16 cellular contexts compared by ENCODE assay signal in the genomic region with DNA sequence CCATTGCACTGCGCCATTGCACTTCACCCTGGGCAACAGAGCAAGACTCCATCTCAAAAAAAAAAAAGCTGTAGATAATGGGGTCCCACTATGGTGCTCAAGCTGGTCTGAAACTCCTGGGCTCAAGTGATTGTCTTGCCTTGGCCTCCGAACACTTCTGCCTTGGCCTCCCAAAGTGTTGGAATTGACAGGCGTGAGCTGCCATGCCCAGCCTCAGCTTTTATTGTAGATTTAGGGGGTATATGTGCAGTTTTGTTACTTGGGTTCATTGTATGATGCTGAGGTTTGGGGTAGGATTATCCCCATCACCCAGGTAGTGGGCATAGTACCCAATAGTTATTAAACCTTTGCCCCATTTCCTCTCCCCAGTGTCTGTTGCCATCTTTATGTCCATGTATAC. TPM values are rescaled to one million over a fixed set of nuclear protein-coding genes. Genes with fewer than 3 reads are reported as not detected.
DNase-seq lines count a peak whose midpoint lies in the region; ATAC-seq and TF ChIP-seq lines count a peak whose summit lies in the region.
"Had no signal": no experiment of that assay in that cellular context is flagged by ENCODE, and none has a peak within 500 bp of the region (broad histone marks: within the 10 kb centered on the region; RNA-seq: fewer than 3 reads in every experiment).

No MANE protein-coding gene starts in this region.

- H3K9me3 ChIP-seq in MG63 (no peaks in the 10 kb centered on the region), skeletal muscle satellite cell (replicated peaks; ENCODE audit: low read length) (no peaks in the 10 kb centered on the region)
- H3K9me3 ChIP-seq: vagina had no signal

- H3K4me1 Mint-ChIP-seq in activated T-cell treated with anti-CD3 and anti-CD28 coated beads, Interleukin-2, amount 50 U/mL, for 24 hours (ENCODE audit: low read depth), result peaks cover 25% of the 10 kb centered on the region
- peaks cover 42% of the 10 kb centered on the region for H3K4me1 Mint-ChIP-seq in chondrocyte (ENCODE audit: low read depth)

- no peaks in the 10 kb centered on the region for H3K27me3 ChIP-seq in MG63
- no peaks in the 10 kb centered on the region for H3K27me3 ChIP-seq in skeletal muscle satellite cell (ENCODE audit: control insufficient read depth, insufficient read depth, low read length)
- H3K27me3 ChIP-seq: vagina had no signal

- peaks cover 80% of the 10 kb centered on the region for H3K36me3 Mint-ChIP-seq in activated T-cell treated with anti-CD3 and anti-CD28 coated beads, Interleukin-2, amount 50 U/mL, for 24 hours (ENCODE audit: low read depth)
- peaks cover 34% of the 10 kb centered on the region for H3K36me3 Mint-ChIP-seq in chondrocyte (ENCODE audit: low read depth)

- H3K4me3 ChIP-seq in MG63 (peak overlapping the region; percentile 91; the same call in 1 of the 2 replicates), skeletal muscle satellite cell (ENCODE audit: low read length) (no peak overlapping the region)
- H3K4me3 ChIP-seq: vagina had no signal

- no peak for ATAC-seq in HG02798 (IDR thresholded peaks at IDR 0.05; ENCODE audit: poor library complexity, unreplicated experiment)
- ATAC-seq: sciatic nerve had no signal

- H3K4me3 Mint-ChIP-seq in activated T-cell treated with anti-CD3 and anti-CD28 coated beads, Interleukin-2, amount 50 U/mL, for 24 hours, result peak overlapping the region; percentile 99
- peak overlapping the region; percentile 95 for H3K4me3 Mint-ChIP-seq in chondrocyte (ENCODE audit: unreplicated experiment)
- H3K4me3 Mint-ChIP-seq: dendritic cell treated with granulocyte-macrophage colony-stimulating factor and Interleukin-4, amounts not matched to agents 40 ng/mL and 50 ng/mL, for 4 days; memory B cell had no signal

- peak overlapping the region; percentile 95 for H3K4me2 ChIP-seq in skeletal muscle satellite cell (ENCODE audit: low read length)

- H3K9me3 Mint-ChIP-seq in activated T-cell treated with anti-CD3 and anti-CD28 coated beads, Interleukin-2, amount 50 U/mL, for 24 hours, result no peaks in the 10 kb centered on the region
- no peaks in the 10 kb centered on the region for H3K9me3 Mint-ChIP-seq in chondrocyte (ENCODE audit: low read depth)
- H3K9me3 Mint-ChIP-seq: dendritic cell treated with granulocyte-macrophage colony-stimulating factor and Interleukin-4, amounts not matched to agents 40 ng/mL and 50 ng/mL, for 4 days; memory B cell had no signal

- H3K9ac ChIP-seq in skeletal muscle satellite cell (ENCODE audit: low read depth, low read length), result no peak overlapping the region

- no peaks in the 10 kb centered on the region for H3K27me3 Mint-ChIP-seq in activated T-cell treated with anti-CD3 and anti-CD28 coated beads, Interleukin-2, amount 50 U/mL, for 24 hours
- H3K27me3 Mint-ChIP-seq in chondrocyte (ENCODE audit: low read depth), result no peaks in the 10 kb centered on the region
- H3K27me3 Mint-ChIP-seq: dendritic cell treated with granulocyte-macrophage colony-stimulating factor and Interleukin-4, amounts not matched to agents 40 ng/mL and 50 ng/mL, for 4 days; memory B cell had no signal

- no peak for TF ChIP-seq CTCF in chondrocyte (IDR thresholded peaks at IDR 0.05)

- peaks cover 70% of the 10 kb centered on the region for H3K36me3 ChIP-seq in MG63
- peaks cover 52% of the 10 kb centered on the region for H3K36me3 ChIP-seq in skeletal muscle satellite cell (ENCODE audit: insufficient read depth, low read length)

- no peak for DNase-seq in activated T-cell treated with anti-CD3 and anti-CD28 coated beads, Interleukin-2, amount 50 U/mL, for 24 hours
- no peak for DNase-seq in activated T-cell treated with anti-CD3 and anti-CD28 coated beads, Interleukin-2, amount 50 U/mL, for 1 hour
- DNase-seq in MG63, result no peak
- no peak for DNase-seq in chondrocyte (ENCODE audit: low spot score)
- DNase-seq in epidermal melanocyte (ENCODE audit: insufficient read length, low spot score), result no peak
- DNase-seq in effector CD4-positive, alpha-beta T cell, result no peak
- DNase-seq: activated gamma-delta T cell treated with Interleukin-2 at 50 U/mL for 16 hours, AML-193, HCEC 1CT, NCI-H1105 treated with DMSO at 0.1 percent for 48 hours had no signal

- peak overlapping the region; percentile 98 for H3K27ac Mint-ChIP-seq in activated T-cell treated with anti-CD3 and anti-CD28 coated beads, Interleukin-2, amount 50 U/mL, for 24 hours
- H3K27ac Mint-ChIP-seq in chondrocyte (ENCODE audit: unreplicated experiment), result no peak overlapping the region
- H3K27ac Mint-ChIP-seq: dendritic cell treated with granulocyte-macrophage colony-stimulating factor and Interleukin-4, amounts not matched to agents 40 ng/mL and 50 ng/mL, for 4 days; memory B cell had no signal

- peaks cover 22% of the 10 kb centered on the region for H3K4me1 ChIP-seq in skeletal muscle satellite cell (ENCODE audit: control insufficient read depth, insufficient read depth, low read length)

RNA-seq across cellular contexts. Expression of gene HSPA1B, which starts 11.4 kb away (rescaled TPM):
- 48.7 and 72.1 TPM in 2 replicates for total RNA-seq in MG63 (2014; rRNA removed; shearing (Covaris generic); ENCODE audit: low replicate concordance)
- 46.8 to 57.9 TPM (median 50.4 TPM) in 3 replicates for total RNA-seq in chondrocyte
- 104 and 107 TPM in 2 replicates for total RNA-seq in skeletal muscle satellite cell (2012; rRNA removed)

RNA-seq across cellular contexts. Expression of gene HSPA1A, which starts 23.6 kb away (rescaled TPM):
- 32.5 and 71.8 TPM in 2 replicates for total RNA-seq in MG63 (2014; rRNA removed; shearing (Covaris generic); ENCODE audit: low replicate concordance)
- 23.0 to 46.3 TPM (median 46.2 TPM) in 3 replicates for total RNA-seq in chondrocyte
- total RNA-seq in skeletal muscle satellite cell (2012; rRNA removed), result 42.2 and 44.6 TPM in 2 replicates

RNA-seq across cellular contexts. Expression of gene NEU1, which starts 23.7 kb away (rescaled TPM):
- total RNA-seq in MG63 (2014; rRNA removed; shearing (Covaris generic); ENCODE audit: low replicate concordance), result 11.7 and 14.6 TPM in 2 replicates
- 63.8 to 67.5 TPM (median 64.2 TPM) in 3 replicates for total RNA-seq in chondrocyte
- total RNA-seq in skeletal muscle satellite cell (2012; rRNA removed), result 37.8 and 58.8 TPM in 2 replicates

RNA-seq across cellular contexts. Expression of gene HSPA1L, which starts 23.9 kb away (rescaled TPM):
- 0.33 and 0.39 TPM in 2 replicates for total RNA-seq in MG63 (2014; rRNA removed; shearing (Covaris generic); ENCODE audit: low replicate concordance)
- 0.89 to 1.5 TPM (median 1.00 TPM) in 3 replicates for total RNA-seq in chondrocyte
- total RNA-seq in skeletal muscle satellite cell (2012; rRNA removed), result 0.44 and 0.76 TPM in 2 replicates

RNA-seq across cellular contexts. Expression of gene LSM2, which starts 32.2 kb away (rescaled TPM):
- 57.0 and 58.4 TPM in 2 replicates for total RNA-seq in MG63 (2014; rRNA removed; shearing (Covaris generic); ENCODE audit: low replicate concordance)
- 35.0 to 42.5 TPM (median 35.7 TPM) in 3 replicates for total RNA-seq in chondrocyte
- total RNA-seq in skeletal muscle satellite cell (2012; rRNA removed), result 46.1 and 49.7 TPM in 2 replicates
